In the genomic region with DNA sequence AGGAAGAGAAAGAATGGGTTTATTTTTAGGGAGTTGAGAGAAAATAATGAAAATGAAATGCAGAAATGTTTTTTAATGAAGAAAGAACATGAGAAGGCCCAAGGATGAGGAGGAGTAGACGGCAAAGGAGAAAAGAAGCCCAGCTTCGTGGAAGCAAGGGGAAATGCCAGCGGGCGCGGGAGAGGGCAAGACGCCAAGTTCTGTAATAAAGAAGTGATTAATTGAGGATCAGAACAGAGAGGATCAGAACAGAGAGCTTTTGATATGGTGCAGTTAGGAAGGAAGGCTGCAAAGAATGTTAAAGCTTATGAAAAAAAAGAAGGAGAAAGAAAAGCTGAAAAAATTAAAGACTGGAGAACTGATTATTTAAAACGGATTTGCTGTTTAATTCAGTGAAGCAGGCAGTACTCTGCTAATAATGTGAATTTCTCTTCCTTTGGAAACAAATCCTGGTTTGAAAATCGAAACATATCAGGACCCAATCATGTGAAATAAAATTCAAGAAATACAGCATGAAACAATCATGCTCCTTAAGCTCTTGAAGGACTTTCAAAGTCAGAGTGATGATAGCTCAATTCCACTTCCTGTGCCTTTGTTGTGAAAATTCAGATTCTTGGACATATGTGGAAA, we compare ENCODE assay signal across 18 cellular contexts.
DNase-seq lines count a peak whose midpoint lies in the region; ATAC-seq and TF ChIP-seq lines count a peak whose summit lies in the region.
"Had no signal": no experiment of that assay in that cellular context is flagged by ENCODE, and none has a peak within 500 bp of the region (broad histone marks: within the 10 kb centered on the region; RNA-seq: fewer than 3 reads in every experiment).

No MANE protein-coding gene starts in this region.

- intact Hi-C loops in left colon (cut with DNase I, micrococcal nuclease): no loop called here

- H3K4me1 Mint-ChIP-seq in glutamatergic neuron (ENCODE audit: low read depth, unreplicated experiment): peaks cover 14% of the 10 kb centered on the region
- no peaks in the 10 kb centered on the region for H3K4me1 Mint-ChIP-seq in activated T-helper 17 cell treated with anti-CD3 and anti-CD28 coated beads, Interleukin-2, amount 50 U/mL, for 72 hours

- DNase-seq in Ammon's horn (ENCODE audit: low spot score): peak; percentile 84
- peak in 45 of 56 donors; percentile 12 to 84 (median 48) for DNase-seq in amygdala (lab: John Stamatoyannopoulos, UW)
- no peak for DNase-seq in glutamatergic neuron
- peak; percentile 90 for DNase-seq in pons (ENCODE audit: low spot score)
- no peak for DNase-seq in NCI-H526 treated with DMSO at 0.1 percent for 48 hours (lab: John Stamatoyannopoulos, UW)
- DNase-seq in left colon: no peak
- DNase-seq in stimulated activated naive CD8-positive, alpha-beta T cell treated with anti-CD3 and anti-CD28 coated beads, Interleukin-15, Interleukin-2, amounts not matched to agents 100 U/mL and 50 U/mL, for 24 hours: no peak
- DNase-seq: activated CD4-positive, alpha-beta T cell treated with anti-CD3 and anti-CD28 coated beads, Interleukin-2, amount 50 U/mL, for 1 hour; activated naive CD4-positive, alpha-beta T cell treated with anti-CD3 and anti-CD28 coated beads, Interleukin-2, amount 50 U/mL, for 16 hours; aorta; central memory CD4-positive, alpha-beta T cell; mucosa of descending colon; NCI-H187 treated with DMSO at 0.1 percent for 48 hours; NCI-H748 treated with DMSO at 0.1 percent for 48 hours; T-helper 9 cell had no signal

- H3K36me3 Mint-ChIP-seq in glutamatergic neuron (ENCODE audit: unreplicated experiment): no peaks in the 10 kb centered on the region
- no peaks in the 10 kb centered on the region for H3K36me3 Mint-ChIP-seq in activated T-helper 17 cell treated with anti-CD3 and anti-CD28 coated beads, Interleukin-2, amount 50 U/mL, for 72 hours (ENCODE audit: low read depth)

- TF ChIP-seq CTCF in glutamatergic neuron (IDR thresholded peaks at IDR 0.05; ENCODE audit: partially characterized antibody, unreplicated experiment): no peak

- peaks cover 2% of the 10 kb centered on the region for H3K27me3 Mint-ChIP-seq in glutamatergic neuron (ENCODE audit: unreplicated experiment)
- H3K27me3 Mint-ChIP-seq in activated T-helper 17 cell treated with anti-CD3 and anti-CD28 coated beads, Interleukin-2, amount 50 U/mL, for 72 hours: peaks cover 7% of the 10 kb centered on the region

- H3K4me3 Mint-ChIP-seq in glutamatergic neuron (ENCODE audit: unreplicated experiment): no peak overlapping the region
- H3K4me3 Mint-ChIP-seq in activated T-helper 17 cell treated with anti-CD3 and anti-CD28 coated beads, Interleukin-2, amount 50 U/mL, for 72 hours: no peak overlapping the region
- H3K4me3 Mint-ChIP-seq: activated T-helper 1 cell treated with anti-CD3 and anti-CD28 coated beads, Interleukin-12 subunit alpha, Interleukin-12 subunit beta, Interleukin-2, Interleukin-4 antibody, amounts not matched to agents 30 ng/mL and 10 ng/mL and 1 ng/mL, durations not matched to agents 14 hours and 24 hours and 36 hours; nephron had no signal

- H3K9me3 Mint-ChIP-seq in glutamatergic neuron (ENCODE audit: unreplicated experiment): no peaks in the 10 kb centered on the region
- H3K9me3 Mint-ChIP-seq in activated T-helper 17 cell treated with anti-CD3 and anti-CD28 coated beads, Interleukin-2, amount 50 U/mL, for 72 hours: no peaks in the 10 kb centered on the region
- H3K9me3 Mint-ChIP-seq: activated T-helper 1 cell treated with anti-CD3 and anti-CD28 coated beads, Interleukin-12 subunit alpha, Interleukin-12 subunit beta, Interleukin-2, Interleukin-4 antibody, amounts not matched to agents 30 ng/mL and 10 ng/mL and 1 ng/mL, durations not matched to agents 14 hours and 24 hours and 36 hours; nephron had no signal

- H3K27ac Mint-ChIP-seq in glutamatergic neuron (ENCODE audit: unreplicated experiment): peak overlapping the region; percentile 12
- H3K27ac Mint-ChIP-seq in activated T-helper 17 cell treated with anti-CD3 and anti-CD28 coated beads, Interleukin-2, amount 50 U/mL, for 72 hours: no peak overlapping the region
- H3K27ac Mint-ChIP-seq: activated T-helper 1 cell treated with anti-CD3 and anti-CD28 coated beads, Interleukin-12 subunit alpha, Interleukin-12 subunit beta, Interleukin-2, Interleukin-4 antibody, amounts not matched to agents 30 ng/mL and 10 ng/mL and 1 ng/mL, durations not matched to agents 14 hours and 24 hours and 36 hours; nephron had no signal

- no peak for ATAC-seq in activated T-helper 17 cell treated with anti-CD3 and anti-CD28 coated beads, Interleukin-2, amount 50 U/mL, for 72 hours (replicated peaks)
- ATAC-seq in left colon: no peak
- ATAC-seq in stimulated activated naive CD8-positive, alpha-beta T cell treated with anti-CD3 and anti-CD28 coated beads, Interleukin-15, Interleukin-2, amounts not matched to agents 100 U/mL and 50 U/mL, for 24 hours: no peak
- ATAC-seq: mucosa of descending colon had no signal

Comparison
In these comparisons a context has a peak if more than half of its experiments do, and no peak if none do; other contexts are left out.
1. DNase-seq: peak in Ammon's horn (single experiment), amygdala (45 of 56) and pons (single experiment); none in glutamatergic neuron (single experiment), NCI-H526 treated with DMSO at 0.1 percent for 48 hours (single experiment), left colon (0 of 2) and stimulated activated naive CD8-positive, alpha-beta T cell treated with anti-CD3 and anti-CD28 coated beads, Interleukin-15, Interleukin-2, amounts not matched to agents 100 U/mL and 50 U/mL, for 24 hours (single experiment).